Comparison of ENCODE assay signal across 1 cellular context in genomic region chr2:200905618-200906296, GRCh38.
TF ChIP-seq lines count a peak whose summit lies in the region.

No MANE protein-coding gene starts in this region.

TF ChIP-seq in K562, 482 proteins besides CTCF, POLR2A, EP300 and RAD21 (continued from another document):
- TF ChIP-seq ZBTB11 (CRISPR knock-in tag; IDR thresholded peaks at IDR 0.05) (peak in 1 of 3 experiments; percentile 77; a peak in 2 of 6 replicates), SUPT5H (IDR thresholded peaks at IDR 0.05) (0 out of 2 replicates have a peak, but pooled peaks have one; percentile 25), STAG1 (CRISPR knock-in tag; IDR thresholded peaks at IDR 0.05; ENCODE audit: borderline replicate concordance) (peak; percentile 69; the same call in 1 of the 2 replicates), DEAF1 (CRISPR knock-in tag; IDR thresholded peaks at IDR 0.05) (peak; percentile 48; the same call in 1 of the 2 replicates), MED1 (CRISPR knock-in tag; IDR thresholded peaks at IDR 0.05; ENCODE audit: borderline replicate concordance) (no peak)
